ENCODE assay signal across 27 cellular contexts in the genomic region with DNA sequence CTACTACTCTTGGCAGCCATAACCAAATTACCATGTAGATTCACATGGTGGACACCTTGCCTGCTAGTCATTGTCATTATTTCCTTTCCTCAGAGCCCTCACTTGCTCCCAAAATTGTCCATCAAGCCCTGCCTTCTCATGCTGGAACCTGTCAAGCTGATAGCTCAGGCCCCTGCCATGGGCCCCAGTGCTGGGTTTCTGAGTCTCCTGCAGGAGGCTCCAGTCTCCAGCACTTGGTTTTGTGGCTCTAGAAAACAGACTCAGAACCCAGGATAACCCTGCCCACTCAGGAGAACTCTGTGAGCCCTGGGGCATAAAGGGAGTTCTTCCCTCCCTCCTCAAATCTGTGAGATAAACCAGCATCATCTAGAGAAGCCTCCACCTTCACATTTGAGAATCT. TPM values are rescaled to one million over a fixed set of nuclear protein-coding genes. Genes with fewer than 3 reads are reported as not detected.
"Had no signal": no experiment of that assay in that cellular context is flagged by ENCODE, and none has a peak within 500 bp of the region (broad histone marks: within the 10 kb centered on the region; RNA-seq: fewer than 3 reads in every experiment).

No MANE protein-coding gene starts in this region.

- H3K4me3 Mint-ChIP-seq: activated CD8-positive, alpha-beta T cell treated with anti-CD3 and anti-CD28 coated beads, Interleukin-2, amount 10 ng/mL, durations not matched to agents 7 days and 5 days; activated naive CD8-positive, alpha-beta T cell treated with anti-CD3 and anti-CD28 coated beads, Interleukin-2, amount 50 U/mL, for 24 hours; brain; T-helper 1 cell treated with Interleukin-12 subunit alpha and Interleukin-12 subunit beta and Interleukin-4 antibody, amounts not matched to agents 30 μg/mL and 1 μg/mL, for 36 hours; WTC11 had no signal

- H3K27me3 Mint-ChIP-seq: activated naive CD8-positive, alpha-beta T cell treated with anti-CD3 and anti-CD28 coated beads, Interleukin-2, amount 50 U/mL, for 24 hours had no signal

- ATAC-seq: activated CD8-positive, alpha-beta T cell treated with anti-CD3 and anti-CD28 coated beads, Interleukin-2, amount 10 ng/mL, durations not matched to agents 7 days and 5 days; activated naive CD4-positive, alpha-beta T cell treated with anti-CD3 and anti-CD28 coated beads, Interleukin-2, amount 50 U/mL, for 72 hours; activated naive CD8-positive, alpha-beta T cell treated with anti-CD3 and anti-CD28 coated beads, Interleukin-2, amount 50 U/mL, for 24 hours; WTC11 had no signal

- H3K36me3 Mint-ChIP-seq: activated naive CD4-positive, alpha-beta T cell treated with anti-CD3 and anti-CD28 coated beads, Interleukin-2, amount 50 U/mL, for 72 hours; brain; WTC11 had no signal

- H3K27ac ChIP-seq: KMS-11 had no signal

- H3K9me3 Mint-ChIP-seq: activated naive CD4-positive, alpha-beta T cell treated with anti-CD3 and anti-CD28 coated beads, Interleukin-2, amount 50 U/mL, for 72 hours; activated naive CD8-positive, alpha-beta T cell treated with anti-CD3 and anti-CD28 coated beads, Interleukin-2, amount 50 U/mL, for 24 hours; T-helper 1 cell treated with Interleukin-12 subunit alpha and Interleukin-12 subunit beta and Interleukin-4 antibody, amounts not matched to agents 30 μg/mL and 1 μg/mL, for 36 hours; WTC11 had no signal

- H3K27ac Mint-ChIP-seq: activated CD8-positive, alpha-beta T cell treated with anti-CD3 and anti-CD28 coated beads, Interleukin-2, amount 10 ng/mL, durations not matched to agents 7 days and 5 days; brain; T-helper 1 cell treated with Interleukin-12 subunit alpha and Interleukin-12 subunit beta and Interleukin-4 antibody, amounts not matched to agents 30 μg/mL and 1 μg/mL, for 36 hours; WTC11 had no signal

- H3K4me1 Mint-ChIP-seq: WTC11 had no signal

- DNase-seq: activated CD4-positive, alpha-beta T cell treated with anti-CD3 and anti-CD28 coated beads for 48 hours; activated CD4-positive, alpha-beta T cell treated with anti-CD3 and anti-CD28 coated beads, Interleukin-2, amount 50 U/mL, for 4 hours; activated CD4-positive, CD25-positive, alpha-beta regulatory T cell treated with anti-CD3 and anti-CD28 coated beads, Interleukin-2, amount 50 U/mL, for 72 hours; activated CD8-positive, alpha-beta memory T cell treated with anti-CD3 and anti-CD28 coated beads, Interleukin-2, amount 50 U/mL, for 48 hours; activated CD8-positive, alpha-beta T cell treated with anti-CD3 and anti-CD28 coated beads, Interleukin-2, amount 10 ng/mL, durations not matched to agents 7 days and 5 days; activated naive CD8-positive, alpha-beta T cell treated with anti-CD3 and anti-CD28 coated beads, Interleukin-2, amount 50 U/mL, for 24 hours; activated T-cell treated with anti-CD3 and anti-CD28 coated beads, Interleukin-2, amount 50 U/mL, for 1 hour; amniotic stem cell; IMR-90; NCI-H1092; NCI-H1417; NCI-H1694; NCI-H2029; NCI-H510A treated with DMSO at 0.1 percent for 48 hours; NCI-H69; SHP77 treated with DMSO at 0.1 percent for 48 hours; T-helper 9 cell had no signal

RNA-seq across cellular contexts. Expression of a gene that starts 10.8 kb away (rescaled TPM):
- total RNA-seq: activated CD8-positive, alpha-beta T cell treated with anti-CD3 and anti-CD28 coated beads, Interleukin-2, amount 10 ng/mL, durations not matched to agents 7 days and 5 days; activated naive CD4-positive, alpha-beta T cell treated with anti-CD3 and anti-CD28 coated beads, Interleukin-2, amount 50 U/mL, for 72 hours; astrocyte; cardiac septum; IMR-90; MCF 10A; SK-MEL-5; WTC11 had no signal
- polyA plus RNA-seq: IMR-90 had no signal

RNA-seq across cellular contexts. Expression of a gene that starts 22.0 kb away (rescaled TPM):
- total RNA-seq: activated CD8-positive, alpha-beta T cell treated with anti-CD3 and anti-CD28 coated beads, Interleukin-2, amount 10 ng/mL, durations not matched to agents 7 days and 5 days; activated naive CD4-positive, alpha-beta T cell treated with anti-CD3 and anti-CD28 coated beads, Interleukin-2, amount 50 U/mL, for 72 hours; cardiac septum; IMR-90; SK-MEL-5; WTC11 had no signal
- polyA plus RNA-seq: IMR-90 had no signal

RNA-seq across cellular contexts. Expression of a gene that starts 31.5 kb away (rescaled TPM):
- total RNA-seq: activated CD8-positive, alpha-beta T cell treated with anti-CD3 and anti-CD28 coated beads, Interleukin-2, amount 10 ng/mL, durations not matched to agents 7 days and 5 days; activated naive CD4-positive, alpha-beta T cell treated with anti-CD3 and anti-CD28 coated beads, Interleukin-2, amount 50 U/mL, for 72 hours; astrocyte; cardiac septum; cerebellum; IMR-90; MCF 10A; SK-MEL-5; WTC11 had no signal
- polyA plus RNA-seq: IMR-90 had no signal

RNA-seq across cellular contexts. Expression of a gene that starts 49.1 kb away (rescaled TPM):
- total RNA-seq: activated CD8-positive, alpha-beta T cell treated with anti-CD3 and anti-CD28 coated beads, Interleukin-2, amount 10 ng/mL, durations not matched to agents 7 days and 5 days; activated naive CD4-positive, alpha-beta T cell treated with anti-CD3 and anti-CD28 coated beads, Interleukin-2, amount 50 U/mL, for 72 hours; cardiac septum; cerebellum; IMR-90; SK-MEL-5; WTC11 had no signal
- polyA plus RNA-seq: IMR-90 had no signal

RNA-seq across cellular contexts. Expression of a gene that starts 59.1 kb away (rescaled TPM):
- total RNA-seq: astrocyte, cardiac septum, cerebellum, IMR-90, MCF 10A, SK-MEL-5, WTC11 had no signal
- polyA plus RNA-seq: IMR-90 had no signal
